In genomic region chr4:180794352-180794751, GRCh38 we compare ENCODE assay signal across 19 cellular contexts.
"Had no signal": no experiment of that assay in that cellular context is flagged by ENCODE, and none has a peak within 500 bp of the region (broad histone marks: within the 10 kb centered on the region; RNA-seq: fewer than 3 reads in every experiment).

No MANE protein-coding gene starts in this region.

- ATAC-seq: activated CD4-positive, CD25-positive, alpha-beta regulatory T cell treated with anti-CD3 and anti-CD28 coated beads, Interleukin-2, amount 50 U/mL, for 24 hours; body of pancreas; gastrocnemius medialis; heart right ventricle; left lobe of liver had no signal

- H3K27me3 ChIP-seq: body of pancreas, gastrocnemius medialis, heart right ventricle, ovary, sigmoid colon had no signal

- H3K4me3 Mint-ChIP-seq: activated naive CD4-positive, alpha-beta T cell treated with anti-CD3 and anti-CD28 coated beads, Interleukin-2, amount 50 U/mL, for 24 hours; memory B cell; nephron progenitor cell; type B pancreatic cell had no signal

- H3K4me1 Mint-ChIP-seq: activated naive CD4-positive, alpha-beta T cell treated with anti-CD3 and anti-CD28 coated beads, Interleukin-2, amount 50 U/mL, for 24 hours; memory B cell had no signal

- H3K9me3 ChIP-seq: body of pancreas, gastrocnemius medialis, heart right ventricle, ovary, sigmoid colon had no signal

- H3K27ac ChIP-seq: body of pancreas, coronary artery, gastrocnemius medialis, heart right ventricle, ovary, sigmoid colon had no signal

- H3K4me1 ChIP-seq: body of pancreas, gastrocnemius medialis, sigmoid colon had no signal

- H3K27me3 Mint-ChIP-seq: activated naive CD4-positive, alpha-beta T cell treated with anti-CD3 and anti-CD28 coated beads, Interleukin-2, amount 50 U/mL, for 24 hours; memory B cell had no signal

- H3K4me3 ChIP-seq: body of pancreas, coronary artery, gastrocnemius medialis, heart right ventricle, ovary, sigmoid colon had no signal

- H3K36me3 ChIP-seq: gastrocnemius medialis, heart right ventricle, ovary, sigmoid colon had no signal

- H3K9me3 Mint-ChIP-seq: activated naive CD4-positive, alpha-beta T cell treated with anti-CD3 and anti-CD28 coated beads, Interleukin-2, amount 50 U/mL, for 24 hours; nephron progenitor cell; type B pancreatic cell had no signal

- H3K27ac Mint-ChIP-seq: activated naive CD4-positive, alpha-beta T cell treated with anti-CD3 and anti-CD28 coated beads, Interleukin-2, amount 50 U/mL, for 24 hours; memory B cell; nephron progenitor cell had no signal

- DNase-seq: activated effector memory CD4-positive, alpha-beta T cell treated with Interleukin-2 at 50 U/mL for 16 hours; activated T-cell treated with anti-CD3 and anti-CD28 coated beads, Interleukin-2, amount 50 U/mL, for 1 hour; amniotic stem cell; body of pancreas; central memory CD4-positive, alpha-beta T cell; effector CD4-positive, alpha-beta T cell; gastrocnemius medialis; heart right ventricle; nephron progenitor cell; ovary; sigmoid colon; stimulated activated CD4-positive, alpha-beta T cell treated with anti-CD3 and anti-CD28 coated beads, Interleukin-2, amount 100 ng/mL, for 48 hours; stimulated activated naive CD4-positive, alpha-beta T cell treated with Interleukin-2 at 50 U/mL for 16 hours had no signal

- H3K36me3 Mint-ChIP-seq: activated naive CD4-positive, alpha-beta T cell treated with anti-CD3 and anti-CD28 coated beads, Interleukin-2, amount 50 U/mL, for 24 hours; memory B cell; type B pancreatic cell had no signal
